12 cellular contexts compared by ENCODE assay signal in the genomic region with DNA sequence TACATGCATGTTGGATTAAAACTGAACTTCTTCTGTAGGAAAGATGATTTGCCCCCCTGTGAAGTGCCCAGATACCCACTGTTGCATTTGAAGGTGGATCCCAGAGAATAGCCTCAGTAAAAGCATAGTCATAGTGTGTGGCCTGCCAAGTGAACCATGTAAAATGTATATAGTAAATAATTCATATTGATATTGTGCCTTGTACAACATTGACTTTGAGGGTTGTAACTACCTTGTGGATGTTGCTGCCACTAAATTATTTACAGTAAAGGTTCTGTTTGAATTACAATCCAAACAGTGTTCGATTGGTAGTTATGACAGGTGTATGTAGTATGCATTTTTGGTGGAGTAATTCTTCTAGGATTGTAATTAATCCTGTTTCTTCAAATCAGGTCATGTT. TPM values are rescaled to one million over a fixed set of nuclear protein-coding genes. Genes with fewer than 3 reads are reported as not detected.
DNase-seq lines count a peak whose midpoint lies in the region; ATAC-seq and TF ChIP-seq lines count a peak whose summit lies in the region.
"Had no signal": no experiment of that assay in that cellular context is flagged by ENCODE, and none has a peak within 500 bp of the region (broad histone marks: within the 10 kb centered on the region; RNA-seq: fewer than 3 reads in every experiment).

No MANE protein-coding gene starts in this region.

- H3K27ac Mint-ChIP-seq in activated naive CD4-positive, alpha-beta T cell treated with anti-CD3 and anti-CD28 coated beads, Interleukin-2, amount 50 U/mL, for 24 hours = peak overlapping the region; percentile 84
- H3K27ac Mint-ChIP-seq in Caco-2 (ENCODE audit: unreplicated experiment) = no peak overlapping the region

- H2AFZ ChIP-seq in OCI-LY3 (ENCODE audit: low read depth, low read length) = no peak overlapping the region

- 33 to 82% methylated on average over 1 of the region's 1 CpG for WGBS in esophagus squamous epithelium, 2 donors

- no TSS peak for BruUV-seq in Caco-2 (replicated peaks; lab: Mats Ljungman, UMichigan)

- H3K4me1 ChIP-seq in OCI-LY3 (ENCODE audit: low read length) (peaks cover 74% of the 10 kb centered on the region), esophagus squamous epithelium (peaks cover 33 to 78% (median 59%) of the 10 kb centered on the region in 3 donors), thoracic aorta (ENCODE audit: control insufficient read depth in 1 of 2, low read depth in 2 of 2) (peaks cover 49 to 58% of the 10 kb centered on the region in 2 donors), Caco-2 (peaks cover 32% of the 10 kb centered on the region)

- CTCF ChIA-PET in Caco-2 (lab: Charles Lee) = no interaction called here

- TF ChIP-seq CTCF in OCI-LY3 (IDR thresholded peaks at IDR 0.05; ENCODE audit: low read depth, low read length) = no peak
- TF ChIP-seq CTCF in esophagus squamous epithelium (IDR thresholded peaks at IDR 0.05) = no peak
- no peak for TF ChIP-seq CTCF in thoracic aorta (IDR thresholded peaks at IDR 0.05)
- no peak for TF ChIP-seq CTCF in Caco-2 (IDR thresholded peaks at IDR 0.05; ENCODE audit: insufficient read depth in 1 of 2, low read depth in 1 of 2, low read length in 1 of 2, severe bottlenecking in 1 of 2, unreplicated experiment in 1 of 2)

- peaks cover 85% of the 10 kb centered on the region for H3K4me1 Mint-ChIP-seq in activated naive CD4-positive, alpha-beta T cell treated with anti-CD3 and anti-CD28 coated beads, Interleukin-2, amount 50 U/mL, for 24 hours
- peaks cover 25% of the 10 kb centered on the region for H3K4me1 Mint-ChIP-seq in Caco-2 (ENCODE audit: low read depth, unreplicated experiment)

- no peak for DNase-seq in activated naive CD4-positive, alpha-beta T cell treated with anti-CD3 and anti-CD28 coated beads, Interleukin-2, amount 50 U/mL, for 16 hours
- DNase-seq in esophagus squamous epithelium (lab: John Stamatoyannopoulos, UW) (no peak), thoracic aorta (ENCODE audit: low spot score) (no peak), Caco-2 (no peak)
- DNase-seq: activated CD4-positive, alpha-beta T cell treated with anti-CD3 and anti-CD28 coated beads, Interleukin-2, amount 50 U/mL, for 48 hours; activated naive CD4-positive, alpha-beta T cell treated with Interleukin-2 at 50 U/mL for 16 hours; H9; NCI-H2107 had no signal

- peaks cover 95% of the 10 kb centered on the region for H4K20me1 ChIP-seq in OCI-LY3 (ENCODE audit: insufficient read depth, low read length)

- POLR2A ChIA-PET in Caco-2 (lab: Charles Lee) = interaction anchor here (1.8 kb wide), 1 partner anchor 19 kb away, joined by 17 read pairs; a partner anchor contains a TSS

- no peaks in the 10 kb centered on the region for H3K9me3 Mint-ChIP-seq in activated naive CD4-positive, alpha-beta T cell treated with anti-CD3 and anti-CD28 coated beads, Interleukin-2, amount 50 U/mL, for 24 hours
- no peaks in the 10 kb centered on the region for H3K9me3 Mint-ChIP-seq in Caco-2 (ENCODE audit: unreplicated experiment)
- H3K9me3 Mint-ChIP-seq: H9 had no signal

- H3K4me3 ChIP-seq in OCI-LY3 (ENCODE audit: low read length) (no peak overlapping the region), esophagus squamous epithelium (no peak overlapping the region), thoracic aorta (no peak overlapping the region), Caco-2 (ENCODE audit: low read depth, low read length) (no peak overlapping the region)

- H3K79me2 ChIP-seq in OCI-LY3 (ENCODE audit: low read length) = peaks cover 99% of the 10 kb centered on the region

- no peak overlapping the region for H3K9ac ChIP-seq in OCI-LY3 (ENCODE audit: low read length)

- no peaks in the 10 kb centered on the region for H3K9me3 ChIP-seq in OCI-LY3 (ENCODE audit: insufficient read depth, low read length)
- H3K9me3 ChIP-seq in esophagus squamous epithelium = no peaks in the 10 kb centered on the region
- H3K9me3 ChIP-seq in thoracic aorta = no peaks in the 10 kb centered on the region
- no peaks in the 10 kb centered on the region for H3K9me3 ChIP-seq in Caco-2

- H3K27ac ChIP-seq in OCI-LY3 (ENCODE audit: low read length) = no peak overlapping the region
- H3K27ac ChIP-seq in esophagus squamous epithelium = peak overlapping the region; percentile 83 to 90 (median 89)
- peak overlapping the region; percentile 71 to 93 for H3K27ac ChIP-seq in thoracic aorta

- intact Hi-C loops in esophagus squamous epithelium (cut with DNase I) = no loop called here
- intact Hi-C loops in Caco-2 (cut with micrococcal nuclease; ENCODE audit: unreplicated experiment) = no loop called here

- no peaks in the 10 kb centered on the region for H3K27me3 Mint-ChIP-seq in activated naive CD4-positive, alpha-beta T cell treated with anti-CD3 and anti-CD28 coated beads, Interleukin-2, amount 50 U/mL, for 24 hours
- H3K27me3 Mint-ChIP-seq in Caco-2 (ENCODE audit: insufficient read depth, unreplicated experiment) = no peaks in the 10 kb centered on the region

- H3K27me3 ChIP-seq in OCI-LY3 (ENCODE audit: low read depth, low read length) (no peaks in the 10 kb centered on the region), esophagus squamous epithelium (no peaks in the 10 kb centered on the region), thoracic aorta (replicated peaks; ENCODE audit: insufficient read depth) (no peaks in the 10 kb centered on the region), Caco-2 (replicated peaks; ENCODE audit: control insufficient read depth, insufficient read depth, low read length) (no peaks in the 10 kb centered on the region)

- no peak for TF ChIP-seq POLR2A in esophagus squamous epithelium (IDR thresholded peaks at IDR 0.05)

- peak overlapping the region; percentile 78; the same call in 1 of the 2 replicates for H3K4me2 ChIP-seq in OCI-LY3 (ENCODE audit: low read length)

- peak overlapping the region; percentile 26 for H3K4me3 Mint-ChIP-seq in activated naive CD4-positive, alpha-beta T cell treated with anti-CD3 and anti-CD28 coated beads, Interleukin-2, amount 50 U/mL, for 24 hours
- H3K4me3 Mint-ChIP-seq in Caco-2 (ENCODE audit: unreplicated experiment) = no peak overlapping the region
- H3K4me3 Mint-ChIP-seq: H9 had no signal

- no peak for ATAC-seq in thoracic aorta (ENCODE audit: insufficient number of reproducible peaks, low FRiP score, low read depth)
- ATAC-seq in HG02642 (IDR thresholded peaks at IDR 0.05; ENCODE audit: poor library complexity, unreplicated experiment) = no peak
- no peak for ATAC-seq in GM21526 (IDR thresholded peaks at IDR 0.05; ENCODE audit: low FRiP score, unreplicated experiment)

- peaks cover 9% of the 10 kb centered on the region for H3K36me3 Mint-ChIP-seq in activated naive CD4-positive, alpha-beta T cell treated with anti-CD3 and anti-CD28 coated beads, Interleukin-2, amount 50 U/mL, for 24 hours
- peaks cover 8% of the 10 kb centered on the region for H3K36me3 Mint-ChIP-seq in Caco-2 (ENCODE audit: insufficient read depth, unreplicated experiment)

- H3K36me3 ChIP-seq in OCI-LY3 (replicated peaks; ENCODE audit: low read depth, low read length) = peaks cover 60% of the 10 kb centered on the region
- H3K36me3 ChIP-seq in esophagus squamous epithelium = peaks cover 0 to 12% (median 0%) of the 10 kb centered on the region in 3 donors
- no peaks in the 10 kb centered on the region for H3K36me3 ChIP-seq in thoracic aorta
- H3K36me3 ChIP-seq in Caco-2 (ENCODE audit: control insufficient read depth, insufficient read depth, low read length) = no peaks in the 10 kb centered on the region

RNA-seq across cellular contexts. Expression of a gene that starts 19.2 kb away (rescaled TPM):
- total RNA-seq in esophagus squamous epithelium (10 to 100 TPM in 3 of 4 donors, 1 to 10 TPM in 1; 9.2 to 14.7 (median 12.4) TPM), thoracic aorta (10 to 100 TPM; 22.2 to 25.6 TPM), Caco-2 (2022) (20.8 and 20.9 TPM in 2 replicates)
